26 cellular contexts compared by ENCODE assay signal in genomic region chr6:43743682-43744381, GRCh38. TPM values are rescaled to one million over a fixed set of nuclear protein-coding genes. Genes with fewer than 3 reads are reported as not detected.
DNase-seq lines count a peak whose midpoint lies in the region; ATAC-seq and TF ChIP-seq lines count a peak whose summit lies in the region.
"Had no signal": no experiment of that assay in that cellular context is flagged by ENCODE, and none has a peak within 500 bp of the region (broad histone marks: within the 10 kb centered on the region; RNA-seq: fewer than 3 reads in every experiment).

No MANE protein-coding gene starts in this region.

- H4K20me1 ChIP-seq in neural progenitor cell (ENCODE audit: low read depth): no peaks in the 10 kb centered on the region
- H4K20me1 ChIP-seq: BLaER1 treated with 17β-estradiol and CSF1 and Interleukin-3, amounts not matched to agents 10 nM and 100 nM had no signal

- no peaks in the 10 kb centered on the region for H3K9me3 Mint-ChIP-seq in stimulated activated naive CD8-positive, alpha-beta T cell treated with anti-CD3 and anti-CD28 coated beads, Interleukin-15, amount 100 ng/mL, for 72 hours
- no peaks in the 10 kb centered on the region for H3K9me3 Mint-ChIP-seq in endodermal cell
- peaks cover 2% of the 10 kb centered on the region for H3K9me3 Mint-ChIP-seq in neural progenitor cell
- H3K9me3 Mint-ChIP-seq: activated CD4-positive, alpha-beta T cell treated with anti-CD3 and anti-CD28 coated beads, Interleukin-2, amount 10 ng/mL, durations not matched to agents 24 days and 14 days; dendritic cell treated with granulocyte-macrophage colony-stimulating factor and Interleukin-4, amounts not matched to agents 40 ng/mL and 50 ng/mL, for 4 days; T-helper 1 cell treated with Interleukin-12 subunit alpha and Interleukin-12 subunit beta and Interleukin-4 antibody, amounts not matched to agents 30 μg/mL and 1 μg/mL, for 36 hours had no signal

- no peaks in the 10 kb centered on the region for H3K36me3 Mint-ChIP-seq in endodermal cell (ENCODE audit: low read depth)
- H3K36me3 Mint-ChIP-seq in neural progenitor cell: no peaks in the 10 kb centered on the region

- H3K27ac ChIP-seq in endodermal cell (ENCODE audit: low read depth, low read length) (no peak overlapping the region), neural progenitor cell (no peak overlapping the region), aorta (ENCODE audit: low read depth in 1 of 2, low read length in 2 of 2) (no peak overlapping the region)
- H3K27ac ChIP-seq: BLaER1 treated with 17β-estradiol and CSF1 and Interleukin-3, amounts not matched to agents 10 nM and 100 nM; Peyer's patch; thyroid gland had no signal

- peaks cover 18% of the 10 kb centered on the region for H3K27me3 Mint-ChIP-seq in stimulated activated naive CD8-positive, alpha-beta T cell treated with anti-CD3 and anti-CD28 coated beads, Interleukin-15, amount 100 ng/mL, for 72 hours
- H3K27me3 Mint-ChIP-seq in endodermal cell (ENCODE audit: insufficient read depth) (no peaks in the 10 kb centered on the region), neural progenitor cell (ENCODE audit: insufficient read depth, low read depth) (peaks cover 16% of the 10 kb centered on the region)

- no peak for ATAC-seq in stimulated activated naive CD8-positive, alpha-beta T cell treated with anti-CD3 and anti-CD28 coated beads, Interleukin-15, amount 100 ng/mL, for 72 hours
- no peak for ATAC-seq in stimulated activated naive CD8-positive, alpha-beta T cell treated with anti-CD3 and anti-CD28 coated beads, Interleukin-15, Interleukin-2, amounts not matched to agents 100 U/mL and 50 U/mL, for 24 hours
- ATAC-seq in aorta (ENCODE audit: low FRiP score): peak; percentile 64
- ATAC-seq: GM12878 had no signal

- H3K27ac Mint-ChIP-seq in stimulated activated naive CD8-positive, alpha-beta T cell treated with anti-CD3 and anti-CD28 coated beads, Interleukin-15, amount 100 ng/mL, for 72 hours: peak overlapping the region; percentile 45 to 63
- H3K27ac Mint-ChIP-seq in endodermal cell (peak overlapping the region; percentile 41), neural progenitor cell (peak overlapping the region; percentile 73)
- H3K27ac Mint-ChIP-seq: activated CD4-positive, alpha-beta T cell treated with anti-CD3 and anti-CD28 coated beads, Interleukin-2, amount 10 ng/mL, durations not matched to agents 24 days and 14 days; dendritic cell treated with granulocyte-macrophage colony-stimulating factor and Interleukin-4, amounts not matched to agents 40 ng/mL and 50 ng/mL, for 4 days; T-helper 1 cell treated with Interleukin-12 subunit alpha and Interleukin-12 subunit beta and Interleukin-4 antibody, amounts not matched to agents 30 μg/mL and 1 μg/mL, for 36 hours had no signal

- H3K9me3 ChIP-seq in endodermal cell (ENCODE audit: control insufficient read depth, low read length) (no peaks in the 10 kb centered on the region), neural progenitor cell (ENCODE audit: low read depth) (no peaks in the 10 kb centered on the region), aorta (ENCODE audit: control insufficient read depth, low read length) (no peaks in the 10 kb centered on the region)
- H3K9me3 ChIP-seq: BLaER1 treated with 17β-estradiol and CSF1 and Interleukin-3, amounts not matched to agents 10 nM and 100 nM; Peyer's patch; thyroid gland had no signal

- H2AFZ ChIP-seq in neural progenitor cell (replicated peaks): no peak overlapping the region

- DNase-seq in stimulated activated naive CD8-positive, alpha-beta T cell treated with anti-CD3 and anti-CD28 coated beads, Interleukin-15, amount 100 ng/mL, for 72 hours: no peak
- DNase-seq in stimulated activated naive CD8-positive, alpha-beta T cell treated with anti-CD3 and anti-CD28 coated beads, Interleukin-15, Interleukin-2, amounts not matched to agents 100 U/mL and 50 U/mL, for 24 hours: no peak
- DNase-seq in endodermal cell: peak; percentile 30
- no peak for DNase-seq in neural progenitor cell (ENCODE audit: low spot score)
- DNase-seq in aorta: no peak
- DNase-seq in HT-29 (ENCODE audit: low spot score): no peak
- no peak for DNase-seq in HuH-7.5 (ENCODE audit: low spot score)
- no peak for DNase-seq in OCI-M1 (lab: John Stamatoyannopoulos, UW)
- DNase-seq: activated CD4-positive, alpha-beta T cell treated with anti-CD3 and anti-CD28 coated beads, Interleukin-2, amount 10 ng/mL, durations not matched to agents 24 days and 14 days; activated CD8-positive, alpha-beta memory T cell treated with anti-CD3 and anti-CD28 coated beads, Interleukin-2, amount 50 U/mL, for 4 hours; activated gamma-delta T cell; amygdala; kidney; NCI-H1694; NCI-H2171 treated with DMSO at 0.1 percent for 48 hours; NCI-H524 treated with DMSO at 0.1 percent for 48 hours; occipital lobe; stimulated activated CD4-positive, alpha-beta T cell treated with anti-CD3 and anti-CD28 coated beads, Interleukin-4, amount 100 ng/mL, for 1 hour; stimulated activated naive CD4-positive, alpha-beta T cell; thyroid gland had no signal

- intact Hi-C loops in aorta (cut with DNase I): no loop called here

- TF ChIP-seq CTCF in endodermal cell (conservative IDR thresholded peaks at IDR 0.05) (no peak), neural progenitor cell (IDR thresholded peaks at IDR 0.05) (no peak)

- H3K36me3 ChIP-seq in endodermal cell (ENCODE audit: control insufficient read depth, insufficient read depth, low read length): no peaks in the 10 kb centered on the region
- no peaks in the 10 kb centered on the region for H3K36me3 ChIP-seq in neural progenitor cell
- H3K36me3 ChIP-seq in aorta (ENCODE audit: control insufficient read depth in 1 of 2, insufficient read depth in 2 of 2, low read length in 1 of 2): no peaks in the 10 kb centered on the region
- H3K36me3 ChIP-seq: BLaER1 treated with 17β-estradiol and CSF1 and Interleukin-3, amounts not matched to agents 10 nM and 100 nM; Peyer's patch; thyroid gland had no signal

- no peak overlapping the region for H3K4me3 Mint-ChIP-seq in stimulated activated naive CD8-positive, alpha-beta T cell treated with anti-CD3 and anti-CD28 coated beads, Interleukin-15, amount 100 ng/mL, for 72 hours
- H3K4me3 Mint-ChIP-seq in endodermal cell (no peak overlapping the region), neural progenitor cell (no peak overlapping the region)
- H3K4me3 Mint-ChIP-seq: activated CD4-positive, alpha-beta T cell treated with anti-CD3 and anti-CD28 coated beads, Interleukin-2, amount 10 ng/mL, durations not matched to agents 24 days and 14 days; dendritic cell treated with granulocyte-macrophage colony-stimulating factor and Interleukin-4, amounts not matched to agents 40 ng/mL and 50 ng/mL, for 4 days; T-helper 1 cell treated with Interleukin-12 subunit alpha and Interleukin-12 subunit beta and Interleukin-4 antibody, amounts not matched to agents 30 μg/mL and 1 μg/mL, for 36 hours had no signal

- peaks cover 8% of the 10 kb centered on the region for H3K4me1 Mint-ChIP-seq in stimulated activated naive CD8-positive, alpha-beta T cell treated with anti-CD3 and anti-CD28 coated beads, Interleukin-15, amount 100 ng/mL, for 72 hours
- H3K4me1 Mint-ChIP-seq in endodermal cell: peaks cover 38% of the 10 kb centered on the region
- H3K4me1 Mint-ChIP-seq in neural progenitor cell: peaks cover 76% of the 10 kb centered on the region
- H3K4me1 Mint-ChIP-seq: activated CD4-positive, alpha-beta T cell treated with anti-CD3 and anti-CD28 coated beads, Interleukin-2, amount 10 ng/mL, durations not matched to agents 24 days and 14 days had no signal

- peaks cover 24% of the 10 kb centered on the region for H3K4me1 ChIP-seq in endodermal cell (ENCODE audit: control insufficient read depth, insufficient read depth, low read length)
- peaks cover 32% of the 10 kb centered on the region for H3K4me1 ChIP-seq in neural progenitor cell
- H3K4me1 ChIP-seq in aorta (ENCODE audit: control insufficient read depth in 1 of 2, insufficient read depth in 2 of 2, low read length in 2 of 2): no peaks in the 10 kb centered on the region

- no peak overlapping the region for H3K4me3 ChIP-seq in endodermal cell (ENCODE audit: low read length)
- H3K4me3 ChIP-seq in neural progenitor cell: no peak overlapping the region
- H3K4me3 ChIP-seq in aorta (ENCODE audit: low read length in 2 of 2): no peak overlapping the region
- H3K4me3 ChIP-seq: BLaER1 treated with 17β-estradiol and CSF1 and Interleukin-3, amounts not matched to agents 10 nM and 100 nM; GM12878; lung; Peyer's patch; thyroid gland had no signal

- no peaks in the 10 kb centered on the region for H3K27me3 ChIP-seq in endodermal cell (ENCODE audit: control insufficient read depth, insufficient read depth, low read length, poor library complexity, severe bottlenecking)
- H3K27me3 ChIP-seq in neural progenitor cell: no peaks in the 10 kb centered on the region
- H3K27me3 ChIP-seq in aorta (ENCODE audit: control insufficient read depth in 1 of 2, insufficient read depth in 2 of 2, low read length in 1 of 2): no peaks in the 10 kb centered on the region
- H3K27me3 ChIP-seq: BLaER1 treated with 17β-estradiol and CSF1 and Interleukin-3, amounts not matched to agents 10 nM and 100 nM; Peyer's patch; thyroid gland had no signal

- WGBS in endodermal cell (ENCODE audit: insufficient coverage in 1 of 2, insufficient read length in 1 of 2), 2 experiments: 90 to 95% methylated on average over 5 of the region's 5 CpGs
- WGBS in aorta, 2 donors: 85 to 88% methylated on average over 5 of the region's 5 CpGs

- no peaks in the 10 kb centered on the region for H3K79me2 ChIP-seq in neural progenitor cell (ENCODE audit: low read depth)

- no peak overlapping the region for H3K4me2 ChIP-seq in neural progenitor cell
- H3K4me2 ChIP-seq: BLaER1 treated with 17β-estradiol and CSF1 and Interleukin-3, amounts not matched to agents 10 nM and 100 nM had no signal

- peaks cover 5% of the 10 kb centered on the region for H3F3A ChIP-seq in neural progenitor cell (ENCODE audit: low read depth)

- no peak overlapping the region for H3K9ac ChIP-seq in endodermal cell (ENCODE audit: extremely low read depth, low read length, poor library complexity, severe bottlenecking)
- H3K9ac ChIP-seq in neural progenitor cell: no peak overlapping the region
- H3K9ac ChIP-seq: BLaER1 treated with 17β-estradiol and CSF1 and Interleukin-3, amounts not matched to agents 10 nM and 100 nM had no signal

RNA-seq across cellular contexts. Expression of gene VEGFA, which starts 26.2 kb away (rescaled TPM):
- 100 to 1,000 TPM; 163 to 254 TPM for total RNA-seq in endodermal cell
- polyA plus RNA-seq in endodermal cell (2013, experiment 1 of 2): 129 TPM
- 99.2 TPM for polyA plus RNA-seq in endodermal cell (2013, experiment 2 of 2)
- total RNA-seq in neural progenitor cell (ENCODE audit: low replicate concordance): 49.6 and 78.6 TPM in 2 replicates
- 100 to 1,000 TPM; 107 to 247 TPM for total RNA-seq in aorta
- 1 to 10 TPM; 7.6 to 8.0 TPM for polyA plus RNA-seq in aorta
- 154 and 170 TPM in 2 replicates for total RNA-seq in HT-29 (2014; rRNA removed; shearing (Covaris generic))

RNA-seq across cellular contexts. Expression of gene MRPS18A, which starts 56.2 kb away (rescaled TPM):
- total RNA-seq in endodermal cell (10 to 100 TPM; 53.6 to 58.8 TPM), neural progenitor cell (ENCODE audit: low replicate concordance) (34.5 and 52.7 TPM in 2 replicates), aorta (10 to 100 TPM; 26.1 to 26.5 TPM)
- polyA plus RNA-seq in endodermal cell (2013, experiment 1 of 2): 50.7 TPM
- 50.8 TPM for polyA plus RNA-seq in endodermal cell (2013, experiment 2 of 2)
- polyA plus RNA-seq in aorta: 10 to 100 TPM; 41.8 to 50.2 TPM
- 112 and 125 TPM in 2 replicates for total RNA-seq in HT-29 (2014; rRNA removed; shearing (Covaris generic))
